ENCODE assay signal across 8 cellular contexts in the genomic region with DNA sequence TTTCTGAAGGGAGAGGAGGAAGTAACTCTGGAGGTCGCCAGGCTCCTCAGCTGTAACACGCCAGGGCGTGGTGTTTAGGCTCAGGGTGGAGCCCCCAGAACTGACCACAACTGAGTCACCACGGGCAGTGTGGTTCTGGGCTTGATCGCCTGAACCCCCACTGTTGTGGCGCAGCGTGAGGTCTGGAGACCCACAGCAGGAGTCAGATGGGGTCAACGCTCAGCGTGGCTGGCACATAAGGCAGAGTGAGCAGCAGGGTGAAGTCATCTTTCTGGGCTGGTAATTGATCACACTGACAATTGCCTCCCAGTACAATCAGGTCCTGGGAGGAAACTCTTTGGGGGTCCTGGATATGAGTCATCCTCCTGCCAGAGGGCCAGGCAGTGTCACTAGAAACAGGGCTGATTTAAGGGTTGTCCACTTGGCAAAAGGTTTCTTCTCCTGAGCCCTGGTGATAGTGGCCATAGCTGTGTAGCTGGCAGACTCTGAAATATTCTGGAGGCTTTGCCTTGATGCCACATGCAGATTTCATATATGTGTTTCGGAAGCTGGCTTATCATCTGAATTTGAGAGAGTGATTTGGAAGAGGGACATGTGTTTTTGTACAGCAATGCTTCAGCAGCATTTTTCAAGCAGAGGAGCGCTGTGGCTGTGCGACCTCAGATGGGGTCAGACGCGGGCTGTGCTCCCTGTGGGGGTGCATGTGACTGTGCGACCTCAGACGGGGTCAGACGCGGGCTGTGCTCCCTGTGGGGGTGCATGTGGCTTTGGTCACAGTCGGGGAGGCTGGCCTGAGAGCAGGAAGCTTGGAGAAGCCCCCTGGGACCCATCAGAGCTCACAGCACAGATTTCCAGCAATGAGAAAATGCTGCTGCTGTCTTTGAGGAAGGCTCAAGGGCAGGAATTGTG. TPM values are rescaled to one million over a fixed set of nuclear protein-coding genes. Genes with fewer than 3 reads are reported as not detected.
DNase-seq lines count a peak whose midpoint lies in the region; ATAC-seq and TF ChIP-seq lines count a peak whose summit lies in the region.

No MANE protein-coding gene starts in this region.

- peak overlapping the region; percentile 84 for H2BK15ac ChIP-seq in IMR-90 (ENCODE audit: low read depth, low read length)

- H3K14ac ChIP-seq in IMR-90 (replicated peaks; ENCODE audit: low read depth, low read length): peak overlapping the region; percentile 94

- H3K9me1 ChIP-seq in IMR-90 (ENCODE audit: insufficient read depth, low read length): peaks cover 28% of the 10 kb centered on the region

- dilution Hi-C loops in IMR-90 (cut with HindIII; ENCODE audit: low sequenced_read_pairs, unreplicated experiment): no loop called here

- peak overlapping the region; percentile 69 to 83 for H4K8ac ChIP-seq in IMR-90 (ENCODE audit: low read depth in 2 of 2, low read length in 2 of 2)

- peak overlapping the region; percentile 27 for H3K4me2 ChIP-seq in IMR-90 (ENCODE audit: low read depth, low read length)

- H3K9ac ChIP-seq in IMR-90 (ENCODE audit: low read depth, low read length): peak overlapping the region; percentile 34

- H2AK9ac ChIP-seq in IMR-90 (replicated peaks; ENCODE audit: low read depth, low read length, poor library complexity): peak overlapping the region; percentile 88

- POLR2A ChIA-PET in IMR-90 (lab: Charles Lee; ENCODE audit: unreplicated experiment): interaction anchor here (0.6 to 1.0 kb wide), 2 partner anchors 11 to 48 kb away, joined by 3 read pairs; no protein-coding TSS in a partner anchor

- H2BK120ac ChIP-seq in IMR-90 (ENCODE audit: low read depth, low read length): peak overlapping the region; percentile 97

- DNase-seq in IMR-90 (peak; percentile 89), fibroblast of pulmonary artery (ENCODE audit: low read depth) (peak; percentile 56), sigmoid colon (peak; percentile 74), inferior parietal cortex (ENCODE audit: extremely low spot score) (no peak), NCI-H345 treated with DMSO at 0.1 percent for 48 hours (lab: John Stamatoyannopoulos, UW; ENCODE audit: unreplicated experiment) (no peak)
- DNase-seq in activated CD8-positive, alpha-beta memory T cell treated with anti-CD3 and anti-CD28 coated beads for 1 hour (ENCODE audit: extremely low read depth in 1 of 2, low read depth in 1 of 2): peak; percentile 21 to 30

- H3K56ac ChIP-seq in IMR-90 (ENCODE audit: extremely low read depth, insufficient read depth, low read length): peak overlapping the region; percentile 76; the same call in 1 of the 2 replicates

- whole genome bisulfite sequencing in IMR-90 (ENCODE audit: extremely low coverage in 2 of 2, insufficient read length in 1 of 2), 2 experiments: 0% methylated on average over 4 of the region's 19 CpGs; no CpG with 5 or more reads in 1 of the 2 experiments
- WGBS in sigmoid colon, 2 donors: 52 to 68% methylated on average over 19 of the region's 19 CpGs

- H3K4me1 ChIP-seq in IMR-90 (ENCODE audit: control insufficient read depth, insufficient read depth, low read length): peaks cover 42% of the 10 kb centered on the region
- peaks cover 0 to 50% (median 43%) of the 10 kb centered on the region in 4 donors for H3K4me1 ChIP-seq in sigmoid colon

- H4K91ac ChIP-seq in IMR-90 (ENCODE audit: insufficient read depth, low read depth, low read length): peak overlapping the region; percentile 89

- H2AK5ac ChIP-seq in IMR-90 (ENCODE audit: low read depth, low read length): peak overlapping the region; percentile 93

- in situ Hi-C loops in IMR-90 (cut with MboI; ENCODE audit: low sequenced_read_pairs): no loop called here

- H3K27ac ChIP-seq in IMR-90 (ENCODE audit: insufficient read depth, low read length) (peak overlapping the region; percentile 92), sigmoid colon (peak overlapping the region; percentile 6 to 62 (median 46))

- TF ChIP-seq POLR2A in IMR-90 (IDR thresholded peaks at IDR 0.05; ENCODE audit: low read depth, low read length) (no peak; the same call in 1 of the 2 replicates), sigmoid colon (IDR thresholded peaks at IDR 0.05) (no peak)

- peaks cover 46 to 86% of the 10 kb centered on the region in 2 experiments for H3K79me1 ChIP-seq in IMR-90 (ENCODE audit: low read depth in 1 of 2, low read length in 2 of 2)

- H4K20me1 ChIP-seq in IMR-90 (ENCODE audit: insufficient read depth, low read length): no peaks in the 10 kb centered on the region

- no peak for TF ChIP-seq EP300 in sigmoid colon (IDR thresholded peaks at IDR 0.05)

- no peaks in the 10 kb centered on the region for H3K9me3 ChIP-seq in IMR-90 (ENCODE audit: control insufficient read depth, insufficient read depth, low read length)
- H3K9me3 ChIP-seq in sigmoid colon: no peaks in the 10 kb centered on the region

- peak; percentile 15 for TF ChIP-seq RAD21 in IMR-90 (IDR thresholded peaks at IDR 0.05; ENCODE audit: low read length)

- no TSS peak for BruUV-seq in IMR-90 (replicated peaks; lab: Mats Ljungman, UMichigan)

- TF ChIP-seq CTCF in IMR-90 (conservative IDR thresholded peaks at IDR 0.05; ENCODE audit: low read depth, low read length) (no peak), fibroblast of pulmonary artery (IDR thresholded peaks at IDR 0.05; ENCODE audit: low read length, missing control alignments) (no peak), sigmoid colon (IDR thresholded peaks at IDR 0.05) (no peak)

- H3K23ac ChIP-seq in IMR-90 (ENCODE audit: low read depth, low read length): peak overlapping the region; percentile 86

- no peaks in the 10 kb centered on the region for H3K27me3 ChIP-seq in IMR-90 (ENCODE audit: control insufficient read depth, insufficient read depth, low read length)
- H3K27me3 ChIP-seq in sigmoid colon: no peaks in the 10 kb centered on the region

- H3K36me3 ChIP-seq in IMR-90 (ENCODE audit: control insufficient read depth, insufficient read depth, low read length) (peaks cover 18% of the 10 kb centered on the region), sigmoid colon (peaks cover 0 to 13% (median 0%) of the 10 kb centered on the region in 4 donors)

- ATAC-seq in GM18520 (IDR thresholded peaks at IDR 0.05; ENCODE audit: unreplicated experiment) (peak; percentile 44), IMR-90 (ENCODE audit: low read depth) (peak; percentile 74), HG03342 (IDR thresholded peaks at IDR 0.05; ENCODE audit: unreplicated experiment) (no peak)

- peak overlapping the region; percentile 60 for H2BK20ac ChIP-seq in IMR-90 (ENCODE audit: low read depth, low read length)

- CTCF ChIA-PET in IMR-90 (lab: Yijun Ruan, JAX): interaction anchor here (1.2 kb wide), 1 partner anchor 24 kb away, joined by 3 read pairs; no protein-coding TSS in a partner anchor

- H2BK5ac ChIP-seq in IMR-90 (ENCODE audit: low read depth, low read length, poor library complexity, severe bottlenecking): peak overlapping the region; percentile 78

- H4K5ac ChIP-seq in IMR-90 (ENCODE audit: low read depth, low read length): peak overlapping the region; percentile 69

- peak overlapping the region; percentile 28 for H2AFZ ChIP-seq in IMR-90 (replicated peaks; ENCODE audit: low read length, poor library complexity)

- peak overlapping the region; percentile 93 for H3K4ac ChIP-seq in IMR-90 (ENCODE audit: low read depth, low read length)

- peak overlapping the region; percentile 62 for H3K18ac ChIP-seq in IMR-90 (ENCODE audit: low read depth, low read length)

- H3K4me3 ChIP-seq in IMR-90 (ENCODE audit: insufficient read depth, low read depth, low read length) (no peak overlapping the region), fibroblast of pulmonary artery (replicated peaks; ENCODE audit: low read depth, low read length) (no peak overlapping the region), sigmoid colon (no peak overlapping the region)

- intact Hi-C loops in IMR-90 (cut with micrococcal nuclease): no loop called here
- intact Hi-C loops in sigmoid colon (cut with DNase I): no loop called here

TF ChIP-seq in IMR-90, 13 proteins besides CTCF, POLR2A, EP300 and RAD21:
- TF ChIP-seq MXI1 (IDR thresholded peaks at IDR 0.05; ENCODE audit: borderline replicate concordance, low read depth, low read length): no peak
- peak; percentile 67; the same call in 1 of the 2 replicates for TF ChIP-seq MAZ (IDR thresholded peaks at IDR 0.05; ENCODE audit: borderline replicate concordance, low read depth, low read length)
- peak; percentile 33; the same call in 1 of the 2 replicates for TF ChIP-seq CEBPB (IDR thresholded peaks at IDR 0.05; ENCODE audit: low read depth, low read length)
- TF ChIP-seq RCOR1 (IDR thresholded peaks at IDR 0.05; ENCODE audit: insufficient replicate concordance, low read length): peak; percentile 45
- TF ChIP-seq MAFK (IDR thresholded peaks at IDR 0.05; ENCODE audit: low read depth, low read length): no peak
- TF ChIP-seq FOS (IDR thresholded peaks at IDR 0.05; ENCODE audit: low read depth, low read length): peak; percentile 85
- peak; percentile 68; the same call in 1 of the 2 replicates for TF ChIP-seq BHLHE40 (IDR thresholded peaks at IDR 0.05; ENCODE audit: low read depth, low read length)

RNA-seq across cellular contexts. Expression of gene SYNJ2, which starts 50.0 kb away (rescaled TPM):
- total RNA-seq in IMR-90 (2012; rRNA removed): 43.3 and 45.2 TPM in 2 replicates
- 40.8 and 45.6 TPM in 2 replicates for polyA plus RNA-seq in IMR-90 (2012; rRNA removed)
- polyA plus RNA-seq in IMR-90 (2012; cell fraction: cytosol; rRNA removed): 21.2 and 29.0 TPM in 2 replicates
- 45.7 and 64.6 TPM in 2 replicates for polyA plus RNA-seq in IMR-90 (2012; cell fraction: nucleus; rRNA removed; ENCODE audit: low replicate concordance)
- total RNA-seq in sigmoid colon: 10 to 100 TPM in 3 of 4 donors, 1 to 10 TPM in 1; 8.7 to 22.9 (median 12.3) TPM
- 10 to 100 TPM in 2 of 3 donors, 1 to 10 TPM in 1; 9.6 to 13.4 (median 12.9) TPM for polyA plus RNA-seq in sigmoid colon

Comparison
In these comparisons a context has a peak if more than half of its experiments do, and no peak if none do; other contexts are left out.
1. DNase-seq: peak in IMR-90 (single experiment), activated CD8-positive, alpha-beta memory T cell treated with anti-CD3 and anti-CD28 coated beads for 1 hour (2 of 2), fibroblast of pulmonary artery (single experiment) and sigmoid colon (single experiment); none in inferior parietal cortex (single experiment) and NCI-H345 treated with DMSO at 0.1 percent for 48 hours (single experiment).